In genomic region chr14:84197704-84198103, GRCh38 we compare ENCODE assay signal across 14 cellular contexts.
DNase-seq lines count a peak whose midpoint lies in the region.
"Had no signal": no experiment of that assay in that cellular context is flagged by ENCODE, and none has a peak within 500 bp of the region (broad histone marks: within the 10 kb centered on the region; RNA-seq: fewer than 3 reads in every experiment).

No MANE protein-coding gene starts in this region.

- DNase-seq in adipocyte (ENCODE audit: low read depth) (peak; percentile 8), amniotic epithelial cell (ENCODE audit: low read depth) (peak; percentile 27), putamen (ENCODE audit: low spot score) (peak; percentile 19), ACHN (no peak), OCI-M2 (lab: John Stamatoyannopoulos, UW; ENCODE audit: unreplicated experiment) (no peak)
- DNase-seq: 8988T; AML-193; Caco-2; Calu3; CD4-positive, alpha-beta T cell; CD8-positive, alpha-beta T cell; DMS79 treated with DMSO at 0.1 percent for 48 hours; GF-D8 had no signal

- no peak overlapping the region for H3K9ac ChIP-seq in adipocyte (ENCODE audit: low read length)
- H3K9ac ChIP-seq: BLaER1 treated with 17β-estradiol and CSF1 and Interleukin-3, amounts not matched to agents 10 nM and 100 nM had no signal

- in situ Hi-C loops in ACHN (cut with HindIII; ENCODE audit: low pct_ligation_motif_present, low pct_unique_long_range_greater_than_20kb, low sequenced_read_pairs) = no loop called here

- no peaks in the 10 kb centered on the region for H3K9me3 ChIP-seq in adipocyte (ENCODE audit: control insufficient read depth, low read length)

- no peaks in the 10 kb centered on the region for H3K27me3 ChIP-seq in adipocyte (replicated peaks; ENCODE audit: control insufficient read depth, insufficient read depth, low read length)
- H3K27me3 ChIP-seq: BLaER1 treated with 17β-estradiol and CSF1 and Interleukin-3, amounts not matched to agents 10 nM and 100 nM had no signal

- H3K36me3 ChIP-seq in adipocyte (ENCODE audit: control insufficient read depth, insufficient read depth, low read length, severe bottlenecking) = no peaks in the 10 kb centered on the region
- H3K36me3 ChIP-seq: BLaER1 treated with 17β-estradiol and CSF1 and Interleukin-3, amounts not matched to agents 10 nM and 100 nM had no signal

- no peaks in the 10 kb centered on the region for H3K4me1 ChIP-seq in adipocyte (ENCODE audit: control insufficient read depth, insufficient read depth, low read length)
- H3K4me1 ChIP-seq: BLaER1 treated with 17β-estradiol and CSF1 and Interleukin-3, amounts not matched to agents 10 nM and 100 nM had no signal

- H3K4me3 ChIP-seq in adipocyte (ENCODE audit: low read length) = no peak overlapping the region
- H3K4me3 ChIP-seq: BLaER1 treated with 17β-estradiol and CSF1 and Interleukin-3, amounts not matched to agents 10 nM and 100 nM had no signal

Comparison
In these comparisons a context has a peak if more than half of its experiments do, and no peak if none do; other contexts are left out.
1. DNase-seq: peak in adipocyte (single experiment), amniotic epithelial cell (single experiment) and putamen (single experiment); none in ACHN (single experiment) and OCI-M2 (single experiment).